Comparison of ENCODE assay signal across 22 cellular contexts in the genomic region with DNA sequence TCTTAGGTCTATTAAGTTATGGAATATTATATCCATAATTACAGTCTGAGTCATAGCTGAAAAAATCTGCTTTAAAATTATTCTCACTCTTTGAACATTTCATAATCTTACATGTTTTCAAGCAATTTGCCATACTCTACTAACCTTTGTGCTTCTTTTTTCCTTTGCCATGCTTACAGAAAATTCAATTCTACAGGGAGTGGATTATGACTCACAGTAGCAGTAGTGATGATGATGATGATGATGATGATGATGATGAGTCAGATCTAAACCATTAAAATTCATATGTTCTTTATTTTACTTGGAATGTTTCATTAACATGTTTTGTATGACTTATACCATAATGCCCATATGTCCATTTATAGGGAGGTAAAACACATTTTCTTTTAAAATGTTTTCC.
A peak's percentile ranks its signal among the peaks of the same experiment; 100 is the strongest.
DNase-seq lines count a peak whose midpoint lies in the region; ATAC-seq and TF ChIP-seq lines count a peak whose summit lies in the region.
"Had no signal": no experiment of that assay in that cellular context is flagged by ENCODE, and none has a peak within 500 bp of the region (broad histone marks: within the 10 kb centered on the region; RNA-seq: fewer than 3 reads in every experiment).

No MANE protein-coding gene starts in this region.

- H3K27ac Mint-ChIP-seq in stimulated activated memory B cell treated with anti-CD40 and anti-IgM and Interleukin-4, amounts not matched to agents 10 μg/mL and 1 μg/mL and 100 μg/mL, for 72 hours: no peak overlapping the region
- H3K27ac Mint-ChIP-seq in natural killer cell: no peak overlapping the region
- H3K27ac Mint-ChIP-seq: effector memory CD8-positive, alpha-beta T cell; stimulated activated naive B cell treated with anti-CD40 and anti-IgM and Interleukin-4, amounts not matched to agents 10 μg/mL and 1 μg/mL and 100 μg/mL, for 72 hours had no signal

- no peaks in the 10 kb centered on the region for H3K27me3 Mint-ChIP-seq in stimulated activated memory B cell treated with anti-CD40 and anti-IgM and Interleukin-4, amounts not matched to agents 10 μg/mL and 1 μg/mL and 100 μg/mL, for 72 hours
- H3K27me3 Mint-ChIP-seq in natural killer cell (ENCODE audit: low read depth in 2 of 2): no peaks in the 10 kb centered on the region
- H3K27me3 Mint-ChIP-seq: effector memory CD8-positive, alpha-beta T cell; stimulated activated naive B cell treated with anti-CD40 and anti-IgM and Interleukin-4, amounts not matched to agents 10 μg/mL and 1 μg/mL and 100 μg/mL, for 72 hours had no signal

- BruUV-seq in mammary epithelial cell (replicated peaks; lab: Mats Ljungman, UMichigan): no TSS peak

- no peak overlapping the region for H3K4me2 ChIP-seq in mammary epithelial cell (ENCODE audit: insufficient read depth, low read depth, low read length)
- H3K4me2 ChIP-seq: KMS-11 had no signal

- no peaks in the 10 kb centered on the region for H3K4me1 Mint-ChIP-seq in stimulated activated memory B cell treated with anti-CD40 and anti-IgM and Interleukin-4, amounts not matched to agents 10 μg/mL and 1 μg/mL and 100 μg/mL, for 72 hours
- H3K4me1 Mint-ChIP-seq in natural killer cell: no peaks in the 10 kb centered on the region
- H3K4me1 Mint-ChIP-seq: stimulated activated naive B cell treated with anti-CD40 and anti-IgM and Interleukin-4, amounts not matched to agents 10 μg/mL and 1 μg/mL and 100 μg/mL, for 72 hours had no signal

- ATAC-seq in stimulated activated memory B cell treated with anti-CD40 and anti-IgM and Interleukin-4, amounts not matched to agents 10 μg/mL and 1 μg/mL and 100 μg/mL, for 72 hours: no peak
- ATAC-seq in natural killer cell: no peak
- ATAC-seq: body of pancreas; effector memory CD8-positive, alpha-beta T cell; Panc1; stimulated activated naive B cell treated with anti-CD40 and anti-IgM and Interleukin-4, amounts not matched to agents 10 μg/mL and 1 μg/mL and 100 μg/mL, for 72 hours had no signal

- H3K36me3 ChIP-seq in mammary epithelial cell (ENCODE audit: insufficient read depth, low read length): peaks cover 6% of the 10 kb centered on the region
- H3K36me3 ChIP-seq: neutrophil had no signal

- TF ChIP-seq CTCF in mammary epithelial cell (conservative IDR thresholded peaks at IDR 0.05 in 1 of 2, IDR thresholded peaks at IDR 0.05 in 1 of 2; ENCODE audit: extremely low read depth in 1 of 2, insufficient read depth in 1 of 2, low read depth in 1 of 2, low read length in 2 of 2): no peak
- TF ChIP-seq CTCF in natural killer cell (IDR thresholded peaks at IDR 0.05): no peak

- intact Hi-C loops in mammary epithelial cell (cut with micrococcal nuclease): no loop called here
- intact Hi-C loops in natural killer cell (cut with micrococcal nuclease): no loop called here

- H3K9me3 ChIP-seq in mammary epithelial cell (replicated peaks; ENCODE audit: insufficient read depth, low read length): no peaks in the 10 kb centered on the region
- H3K9me3 ChIP-seq: body of pancreas, HAP-1, neutrophil had no signal

- dilution Hi-C loops in mammary epithelial cell (cut with HindIII; ENCODE audit: low sequenced_read_pairs): no loop called here

- in situ Hi-C loops in mammary epithelial cell (cut with MboI; ENCODE audit: low sequenced_read_pairs in 2 of 2): no loop called here

- peaks cover 6% of the 10 kb centered on the region for H3K36me3 Mint-ChIP-seq in stimulated activated memory B cell treated with anti-CD40 and anti-IgM and Interleukin-4, amounts not matched to agents 10 μg/mL and 1 μg/mL and 100 μg/mL, for 72 hours
- no peaks in the 10 kb centered on the region for H3K36me3 Mint-ChIP-seq in natural killer cell

- H3K9me3 Mint-ChIP-seq in stimulated activated memory B cell treated with anti-CD40 and anti-IgM and Interleukin-4, amounts not matched to agents 10 μg/mL and 1 μg/mL and 100 μg/mL, for 72 hours: no peaks in the 10 kb centered on the region
- no peaks in the 10 kb centered on the region for H3K9me3 Mint-ChIP-seq in natural killer cell
- H3K9me3 Mint-ChIP-seq: effector memory CD8-positive, alpha-beta T cell; stimulated activated naive B cell treated with anti-CD40 and anti-IgM and Interleukin-4, amounts not matched to agents 10 μg/mL and 1 μg/mL and 100 μg/mL, for 72 hours had no signal

- CTCF ChIA-PET in mammary epithelial cell (lab: Charles Lee; ENCODE audit: low non-redundant PET): no interaction called here

- H2AFZ ChIP-seq in mammary epithelial cell (ENCODE audit: low read depth, low read length): no peak overlapping the region

- DNase-seq in AG08396 (ENCODE audit: low spot score) (peak; percentile 10), HS-5 (ENCODE audit: low read depth) (peak; percentile 83), mammary epithelial cell (peak; percentile 49), hepatic stellate cell (ENCODE audit: low spot score) (peak; percentile 24), NCI-H526 treated with DMSO at 0.1 percent for 48 hours (lab: John Stamatoyannopoulos, UW) (no peak), SW480 (ENCODE audit: low spot score) (no peak), natural killer cell (no peak)
- DNase-seq: activated naive CD4-positive, alpha-beta T cell treated with Interleukin-2 at 50 U/mL for 16 hours; body of pancreas; DMS 273 treated with DMSO at 0.1 percent for 48 hours; effector memory CD8-positive, alpha-beta T cell; midbrain; NCI-H187 treated with DMSO at 0.1 percent for 48 hours; NCI-H748 treated with DMSO at 0.1 percent for 48 hours; stimulated activated naive B cell treated with anti-CD40 and anti-IgM and Interleukin-4, amounts not matched to agents 10 μg/mL and 1 μg/mL and 100 μg/mL, for 72 hours; T-helper 1 cell had no signal

- no peaks in the 10 kb centered on the region for H4K20me1 ChIP-seq in mammary epithelial cell (ENCODE audit: insufficient read depth, low read length)

- no peaks in the 10 kb centered on the region for H3K4me1 ChIP-seq in mammary epithelial cell (ENCODE audit: insufficient read depth, low read length)
- H3K4me1 ChIP-seq: body of pancreas, HAP-1 had no signal

- H3K4me3 Mint-ChIP-seq in stimulated activated memory B cell treated with anti-CD40 and anti-IgM and Interleukin-4, amounts not matched to agents 10 μg/mL and 1 μg/mL and 100 μg/mL, for 72 hours: no peak overlapping the region
- no peak overlapping the region for H3K4me3 Mint-ChIP-seq in natural killer cell
- H3K4me3 Mint-ChIP-seq: effector memory CD8-positive, alpha-beta T cell; stimulated activated naive B cell treated with anti-CD40 and anti-IgM and Interleukin-4, amounts not matched to agents 10 μg/mL and 1 μg/mL and 100 μg/mL, for 72 hours had no signal

- no peak overlapping the region for H3K27ac ChIP-seq in mammary epithelial cell (ENCODE audit: insufficient read depth, low read depth, low read length)
- H3K27ac ChIP-seq: body of pancreas, KMS-11, neutrophil, skin epidermis had no signal

- H3K27me3 ChIP-seq in mammary epithelial cell (ENCODE audit: insufficient read depth, low read length): no peaks in the 10 kb centered on the region
- H3K27me3 ChIP-seq: body of pancreas, neutrophil had no signal

- H3K79me2 ChIP-seq in mammary epithelial cell (ENCODE audit: insufficient read depth, low read length): no peaks in the 10 kb centered on the region

- no peak overlapping the region for H3K9ac ChIP-seq in mammary epithelial cell (ENCODE audit: insufficient read depth, low read length)
- H3K9ac ChIP-seq: KMS-11 had no signal

- H3K4me3 ChIP-seq in mammary epithelial cell (replicated peaks in 1 of 3; ENCODE audit: insufficient read depth in 1 of 3, low read depth in 2 of 3, low read length in 3 of 3): no peak overlapping the region
- H3K4me3 ChIP-seq: body of pancreas, HAP-1, skin epidermis had no signal

Comparison
In these comparisons a context has a peak if more than half of its experiments do, and no peak if none do; other contexts are left out.
1. DNase-seq: peak in AG08396 (single experiment), HS-5 (single experiment), mammary epithelial cell (single experiment) and hepatic stellate cell (single experiment); none in NCI-H526 treated with DMSO at 0.1 percent for 48 hours (single experiment), SW480 (single experiment) and natural killer cell (single experiment).